16 cellular contexts compared by ENCODE assay signal in genomic region chr3:119222400-119222799, GRCh38. TPM values are rescaled to one million over a fixed set of nuclear protein-coding genes. Genes with fewer than 3 reads are reported as not detected.
"Had no signal": no experiment of that assay in that cellular context is flagged by ENCODE, and none has a peak within 500 bp of the region (broad histone marks: within the 10 kb centered on the region; RNA-seq: fewer than 3 reads in every experiment).

No MANE protein-coding gene starts in this region.

- DNase-seq: activated CD4-positive, alpha-beta T cell treated with anti-CD3 and anti-CD28 coated beads, Interleukin-2, amount 10 ng/mL, durations not matched to agents 24 days and 14 days; activated naive CD4-positive, alpha-beta T cell treated with Interleukin-2 at 50 U/mL for 16 hours; kidney glomerular epithelial cell; left ventricle myocardium superior; mesendoderm; stimulated activated CD4-positive, alpha-beta T cell treated with anti-CD3 and anti-CD28 coated beads, Interleukin-2, amount 100 ng/mL, for 48 hours; thyroid gland; uterus had no signal

- H3K4me3 ChIP-seq: esophagus muscularis mucosa, right atrium auricular region, thyroid gland, uterus had no signal

- H3K27ac ChIP-seq: esophagus muscularis mucosa, right atrium auricular region, thyroid gland, uterus had no signal

- H3K4me1 Mint-ChIP-seq: WTC11 had no signal

- H3K27ac Mint-ChIP-seq: activated CD4-positive, alpha-beta T cell treated with anti-CD3 and anti-CD28 coated beads, Interleukin-2, amount 10 ng/mL, durations not matched to agents 24 days and 14 days; T-helper 1 cell treated with Interleukin-12 subunit alpha and Interleukin-12 subunit beta and Interleukin-4 antibody, amounts not matched to agents 30 μg/mL and 1 μg/mL, for 36 hours; WTC11 had no signal

- H3K4me1 ChIP-seq: esophagus muscularis mucosa, right atrium auricular region, thyroid gland, uterus had no signal

- H3K9me3 ChIP-seq: esophagus muscularis mucosa, right atrium auricular region, thyroid gland, uterus had no signal

- H3K27me3 Mint-ChIP-seq: activated CD4-positive, alpha-beta T cell treated with anti-CD3 and anti-CD28 coated beads, Interleukin-2, amount 10 ng/mL, durations not matched to agents 24 days and 14 days; progenitor cell of endocrine pancreas; stimulated activated memory B cell treated with anti-CD40 and anti-IgM and Interleukin-4, amounts not matched to agents 10 μg/mL and 1 μg/mL and 100 μg/mL, for 72 hours had no signal

- H3K4me3 Mint-ChIP-seq: activated CD4-positive, alpha-beta T cell treated with anti-CD3 and anti-CD28 coated beads, Interleukin-2, amount 10 ng/mL, durations not matched to agents 24 days and 14 days; stimulated activated memory B cell treated with anti-CD40 and anti-IgM and Interleukin-4, amounts not matched to agents 10 μg/mL and 1 μg/mL and 100 μg/mL, for 72 hours; T-helper 1 cell treated with Interleukin-12 subunit alpha and Interleukin-12 subunit beta and Interleukin-4 antibody, amounts not matched to agents 30 μg/mL and 1 μg/mL, for 36 hours; WTC11 had no signal

- ATAC-seq: left ventricle myocardium superior; stimulated activated memory B cell treated with anti-CD40 and anti-IgM and Interleukin-4, amounts not matched to agents 10 μg/mL and 1 μg/mL and 100 μg/mL, for 72 hours; WTC11 had no signal

- H3K36me3 ChIP-seq: uterus had no signal

- H3K27me3 ChIP-seq: esophagus muscularis mucosa, right atrium auricular region, thyroid gland, uterus had no signal

- H3K9me3 Mint-ChIP-seq: activated CD4-positive, alpha-beta T cell treated with anti-CD3 and anti-CD28 coated beads, Interleukin-2, amount 10 ng/mL, durations not matched to agents 24 days and 14 days; stimulated activated memory B cell treated with anti-CD40 and anti-IgM and Interleukin-4, amounts not matched to agents 10 μg/mL and 1 μg/mL and 100 μg/mL, for 72 hours; T-helper 1 cell treated with Interleukin-12 subunit alpha and Interleukin-12 subunit beta and Interleukin-4 antibody, amounts not matched to agents 30 μg/mL and 1 μg/mL, for 36 hours; WTC11 had no signal

RNA-seq across cellular contexts. Expression of gene UPK1B, which starts 49.0 kb away (rescaled TPM):
- total RNA-seq: activated CD4-positive, alpha-beta T cell treated with anti-CD3 and anti-CD28 coated beads, Interleukin-2, amount 10 ng/mL, durations not matched to agents 24 days and 14 days; cardiac septum; esophagus muscularis mucosa; skeletal muscle tissue; thyroid gland had no signal
